ENCODE assay signal across 24 cellular contexts in genomic region chr12:29374012-29374411, GRCh38. TPM values are rescaled to one million over a fixed set of nuclear protein-coding genes. Genes with fewer than 3 reads are reported as not detected.
A peak's percentile ranks its signal among the peaks of the same experiment; 100 is the strongest.
DNase-seq lines count a peak whose midpoint lies in the region; ATAC-seq, FAIRE-seq and TF ChIP-seq lines count a peak whose summit lies in the region.
"Had no signal": no experiment of that assay in that cellular context is flagged by ENCODE, and none has a peak within 500 bp of the region (broad histone marks: within the 10 kb centered on the region; RNA-seq: fewer than 3 reads in every experiment).

No MANE protein-coding gene starts in this region.

- H3K9me3 ChIP-seq in GM12878 (replicated peaks; ENCODE audit: control insufficient read depth, insufficient read depth, low read length) (no peaks in the 10 kb centered on the region; the same call in 1 of the 3 replicates), small intestine (ENCODE audit: control insufficient read depth, low read depth) (no peaks in the 10 kb centered on the region)
- H3K9me3 ChIP-seq: BE2C had no signal

- FAIRE-seq in GM12892 (lab: Jason Lieb, UNC): peak; percentile 46
- FAIRE-seq in GM12878 (lab: Jason Lieb, UNC): no peak
- no peak for FAIRE-seq in small intestine (lab: Jason Lieb, UNC)
- FAIRE-seq: A204.1, H54, HTR-8/SVneo had no signal

- CTCF ChIA-PET in GM12878 (lab: Yijun Ruan, JAX): interaction anchor here (0.6 to 1.0 kb wide), 2 partner anchors 55 to 177 kb away, joined by 3 read pairs; no protein-coding TSS in a partner anchor

- TF ChIP-seq POLR2A in GM12892 (IDR thresholded peaks at IDR 0.05; ENCODE audit: low read depth, low read length): no peak
- no peak for TF ChIP-seq POLR2A in GM12878 (IDR thresholded peaks at IDR 0.05; ENCODE audit: low read depth, low read length)

- no peak overlapping the region for H3K4me2 ChIP-seq in GM12878 (ENCODE audit: control insufficient read depth, insufficient read depth)

- RAD21 ChIA-PET in GM12878 (lab: Charles Lee; ENCODE audit: unreplicated experiment): no interaction called here

- TF ChIP-seq RAD21 in GM12878 (IDR thresholded peaks at IDR 0.05; ENCODE audit: insufficient read depth, low read depth, low read length): no peak

- intact Hi-C loops in GM12878 (cut with micrococcal nuclease; ENCODE audit: unreplicated experiment): no loop called here
- intact Hi-C loops in left colon (cut with DNase I, micrococcal nuclease): no loop called here
- intact Hi-C loops in cardiac septum (cut with DNase I): no loop called here

- no peak overlapping the region for H3K9ac ChIP-seq in GM12878 (ENCODE audit: control insufficient read depth, insufficient read depth, low read length)

- H3K79me2 ChIP-seq in GM12878 (ENCODE audit: control insufficient read depth, insufficient read depth, low read length): peaks cover 40% of the 10 kb centered on the region

- H3K27ac ChIP-seq in GM12878 (ENCODE audit: control insufficient read depth, insufficient read depth) (no peak overlapping the region), small intestine (ENCODE audit: low read depth in 1 of 2, low read length in 1 of 2) (no peak overlapping the region)

- H3K4me1 ChIP-seq in GM12878 (ENCODE audit: control insufficient read depth, insufficient read depth, low read length): peaks cover 3% of the 10 kb centered on the region; the same call in 1 of the 2 replicates
- peaks cover 5 to 8% of the 10 kb centered on the region in 2 donors for H3K4me1 ChIP-seq in small intestine (ENCODE audit: control insufficient read depth in 2 of 2, insufficient read depth in 1 of 2, low read depth in 1 of 2, low read length in 1 of 2)
- H3K4me1 ChIP-seq: BE2C had no signal

- ATAC-seq in GM12878: peak; percentile 48
- ATAC-seq in left colon: peak; percentile 97

- no peak overlapping the region for H2AFZ ChIP-seq in GM12878 (ENCODE audit: control insufficient read depth, low read depth, low read length)

- TF ChIP-seq CTCF in GM12878 (IDR thresholded peaks at IDR 0.05 in 2 of 3, conservative IDR thresholded peaks at IDR 0.05 in 1 of 3; ENCODE audit: control insufficient read depth in 2 of 3, extremely low read depth in 1 of 3, insufficient read depth in 1 of 3, low read depth in 3 of 3, low read length in 3 of 3): no peak

- no peaks in the 10 kb centered on the region for H4K20me1 ChIP-seq in GM12878 (ENCODE audit: control insufficient read depth, insufficient read depth)

- DNase-seq in GM12892 (ENCODE audit: insufficient read length) (no peak), GM12878 (ENCODE audit: low read depth, low spot score) (no peak), left colon (no peak), small intestine (peak; percentile 20), HK-2 (ENCODE audit: unreplicated experiment) (no peak), cardiac septum (ENCODE audit: low spot score) (no peak), NCI-H187 (lab: John Stamatoyannopoulos, UW) (no peak)
- DNase-seq: ACHN; BE2C; C1 segment of cervical spinal cord; CD4-positive, CD25-positive, alpha-beta regulatory T cell; CD8-positive, alpha-beta memory T cell; COR-L47; DMS 273 treated with DMSO at 0.1 percent for 48 hours; DMS53; DND-41; EL; HCEC 1CT; HFFc6; IMR-90; KBM-7 had no signal

- no peak for TF ChIP-seq EP300 in GM12878 (IDR thresholded peaks at IDR 0.05; ENCODE audit: borderline replicate concordance in 1 of 2, control insufficient read depth in 1 of 2, low read depth in 2 of 2, low read length in 2 of 2)

- no peak overlapping the region for H3K4me3 ChIP-seq in GM12878
- no peak overlapping the region for H3K4me3 ChIP-seq in small intestine (ENCODE audit: low read depth in 1 of 2, low read length in 2 of 2)

- in situ Hi-C loops in GM12878 (cut with MboI): no loop called here

- SMC1A ChIA-PET in GM12878 (lab: Charles Lee; ENCODE audit: uncharacterized antibody, unreplicated experiment): no interaction called here

- H3K36me3 ChIP-seq in GM12878 (ENCODE audit: control insufficient read depth in 2 of 2, insufficient read depth in 2 of 2, low read length in 1 of 2) (peaks cover 0 to 3% of the 10 kb centered on the region in 2 experiments; a peak in 1 of 4 replicates), small intestine (ENCODE audit: control insufficient read depth in 2 of 2, insufficient read depth in 2 of 2, low read length in 2 of 2) (peaks cover 2 to 4% of the 10 kb centered on the region in 2 donors)

- H3K27me3 ChIP-seq in GM12878 (replicated peaks in 1 of 2; ENCODE audit: control insufficient read depth in 2 of 2, insufficient read depth in 2 of 2, low read length in 1 of 2) (no peaks in the 10 kb centered on the region), small intestine (ENCODE audit: control insufficient read depth in 2 of 2, insufficient read depth in 2 of 2, low read length in 2 of 2) (no peaks in the 10 kb centered on the region)
- H3K27me3 ChIP-seq: BE2C had no signal

- BruUV-seq in GM12878 (replicated peaks; lab: Mats Ljungman, UMichigan): no TSS peak

- POLR2A ChIA-PET in GM12878 (lab: Charles Lee): no interaction called here

- WGBS in GM12878 (ENCODE audit: insufficient coverage, insufficient replicate concordance, low lambda C conversion rate, missing lambda C conversion rate): 94% methylated on average over 2 of the region's 2 CpGs
- WGBS in small intestine, 3 donors: 47 to 76% (median 66%) methylated on average over 2 of the region's 2 CpGs

TF ChIP-seq in GM12878, 131 proteins besides CTCF, POLR2A, EP300 and RAD21:
- TF ChIP-seq NR2F1 (conservative IDR thresholded peaks at IDR 0.05) (no peak), ZNF384 (IDR thresholded peaks at IDR 0.05; ENCODE audit: borderline replicate concordance, low read depth, low read length) (no peak), ZNF217 (IDR thresholded peaks at IDR 0.05) (no peak), IKZF1 (conservative IDR thresholded peaks at IDR 0.05) (no peak), MYB (IDR thresholded peaks at IDR 0.05; ENCODE audit: borderline replicate concordance, low read depth, low read length) (no peak), PAX5 (IDR thresholded peaks at IDR 0.05; ENCODE audit: borderline replicate concordance, low read depth, low read length) (no peak), ATF7 (IDR thresholded peaks at IDR 0.05; ENCODE audit: low read depth) (no peak), SMARCA5 (IDR thresholded peaks at IDR 0.05) (no peak), CBX3 (IDR thresholded peaks at IDR 0.05; ENCODE audit: borderline replicate concordance, low read depth) (no peak)
- TF ChIP-seq, protein P1, sequence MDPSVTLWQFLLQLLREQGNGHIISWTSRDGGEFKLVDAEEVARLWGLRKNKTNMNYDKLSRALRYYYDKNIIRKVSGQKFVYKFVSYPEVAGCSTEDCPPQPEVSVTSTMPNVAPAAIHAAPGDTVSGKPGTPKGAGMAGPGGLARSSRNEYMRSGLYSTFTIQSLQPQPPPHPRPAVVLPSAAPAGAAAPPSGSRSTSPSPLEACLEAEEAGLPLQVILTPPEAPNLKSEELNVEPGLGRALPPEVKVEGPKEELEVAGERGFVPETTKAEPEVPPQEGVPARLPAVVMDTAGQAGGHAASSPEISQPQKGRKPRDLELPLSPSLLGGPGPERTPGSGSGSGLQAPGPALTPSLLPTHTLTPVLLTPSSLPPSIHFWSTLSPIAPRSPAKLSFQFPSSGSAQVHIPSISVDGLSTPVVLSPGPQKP (IDR thresholded peaks at IDR 0.05; ENCODE audit: low read depth, low read length): no peak
- TF ChIP-seq, protein P2, sequence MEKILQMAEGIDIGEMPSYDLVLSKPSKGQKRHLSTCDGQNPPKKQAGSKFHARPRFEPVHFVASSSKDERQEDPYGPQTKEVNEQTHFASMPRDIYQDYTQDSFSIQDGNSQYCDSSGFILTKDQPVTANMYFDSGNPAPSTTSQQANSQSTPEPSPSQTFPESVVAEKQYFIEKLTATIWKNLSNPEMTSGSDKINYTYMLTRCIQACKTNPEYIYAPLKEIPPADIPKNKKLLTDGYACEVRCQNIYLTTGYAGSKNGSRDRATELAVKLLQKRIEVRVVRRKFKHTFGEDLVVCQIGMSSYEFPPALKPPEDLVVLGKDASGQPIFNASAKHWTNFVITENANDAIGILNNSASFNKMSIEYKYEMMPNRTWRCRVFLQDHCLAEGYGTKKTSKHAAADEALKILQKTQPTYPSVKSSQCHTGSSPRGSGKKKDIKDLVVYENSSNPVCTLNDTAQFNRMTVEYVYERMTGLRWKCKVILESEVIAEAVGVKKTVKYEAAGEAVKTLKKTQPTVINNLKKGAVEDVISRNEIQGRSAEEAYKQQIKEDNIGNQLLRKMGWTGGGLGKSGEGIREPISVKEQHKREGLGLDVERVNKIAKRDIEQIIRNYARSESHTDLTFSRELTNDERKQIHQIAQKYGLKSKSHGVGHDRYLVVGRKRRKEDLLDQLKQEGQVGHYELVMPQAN (conservative IDR thresholded peaks at IDR 0.05): no peak

RNA-seq across cellular contexts. Expression of gene ERGIC2, which starts 7.0 kb away (rescaled TPM):
- 49.4 TPM for polyA plus RNA-seq in GM12892 (2012; ENCODE audit: missing spikeins)
- 59.5 and 75.6 TPM in 2 replicates for total RNA-seq in GM12878 (2013; cell fraction: nucleolus; rRNA removed)
- total RNA-seq in GM12878 (2014; rRNA removed) (45.5 and 48.9 TPM in 2 replicates), GM12878 (2014; rRNA removed; fragmentation: Illumina TruSeq; extraction: Trizol) (74.3 and 75.1 TPM in 2 replicates), GM12878 (2021) (58.6 and 60.3 TPM in 2 replicates), left colon (10 to 100 TPM; 33.7 to 46.8 TPM), cardiac septum (84.1 TPM)
- 18.0 TPM for polyA plus RNA-seq in GM12878 (2011; ENCODE audit: low read depth)
- polyA plus RNA-seq in GM12878 (2011; rRNA removed) (54.9 and 80.7 TPM in 2 replicates), GM12878 (2014; fragmentation: Illumina TruSeq; extraction: Trizol) (92.6 and 115 TPM in 2 replicates), GM12878 (2014; fragmentation: Nextera tagmentation; extraction: Ambion mirVana) (100 to 1,000 TPM; 122 to 181 TPM), GM12878 (2014; rRNA removed) (24.4 and 26.1 TPM in 2 replicates), GM12878 (2016; fragmentation: Nextera tagmentation; extraction: Ambion mirVana) (100 to 1,000 TPM; 147 to 151 TPM), small intestine (10 to 100 TPM; 10.8 to 35.3 (median 13.0) TPM)
- polyA plus RNA-seq in GM12878 (2011; cell fraction: cytosol; rRNA removed): 16.2 and 26.5 TPM in 2 replicates
- 12.6 and 14.8 TPM in 2 replicates for polyA plus RNA-seq in GM12878 (2011; cell fraction: nucleus; rRNA removed)
- 33.3 and 52.9 TPM in 2 replicates for polyA plus RNA-seq in GM12878 (2012)
- polyA minus RNA-seq in GM12878 (2011; rRNA and poly(A)+ RNA removed): 23.0 and 29.8 TPM in 2 replicates
- 10.1 and 11.8 TPM in 2 replicates for polyA minus RNA-seq in GM12878 (2011; cell fraction: cytosol; rRNA and poly(A)+ RNA removed)
- 33.1 and 44.4 TPM in 2 replicates for polyA minus RNA-seq in GM12878 (2011; cell fraction: nucleus; rRNA and poly(A)+ RNA removed)
